In genomic region chr7:79455173-79455790, GRCh38 we compare ENCODE assay signal across 13 cellular contexts. TPM values are rescaled to one million over a fixed set of nuclear protein-coding genes. Genes with fewer than 3 reads are reported as not detected.
DNase-seq lines count a peak whose midpoint lies in the region; TF ChIP-seq lines count a peak whose summit lies in the region.
"Had no signal": no experiment of that assay in that cellular context is flagged by ENCODE, and none has a peak within 500 bp of the region (broad histone marks: within the 10 kb centered on the region; RNA-seq: fewer than 3 reads in every experiment).

No MANE protein-coding gene starts in this region.

- no peak for TF ChIP-seq CTCF in fibroblast of lung (conservative IDR thresholded peaks at IDR 0.05 in 1 of 2, IDR thresholded peaks at IDR 0.05 in 1 of 2; ENCODE audit: low read depth in 1 of 2, low read length in 2 of 2)
- no peak for TF ChIP-seq CTCF in testis (IDR thresholded peaks at IDR 0.05)
- TF ChIP-seq CTCF in RWPE1 (conservative IDR thresholded peaks at IDR 0.05; ENCODE audit: low read depth), result no peak

- H3K79me2 ChIP-seq in fibroblast of lung (ENCODE audit: control insufficient read depth, insufficient read depth, low read length), result peaks cover 77% of the 10 kb centered on the region

- peaks cover 5% of the 10 kb centered on the region for H3K4me1 ChIP-seq in fibroblast of lung (ENCODE audit: control insufficient read depth, extremely low read depth, insufficient read depth, low read length)
- peaks cover 11 to 19% of the 10 kb centered on the region in 2 donors for H3K4me1 ChIP-seq in muscle layer of duodenum (ENCODE audit: control insufficient read depth in 1 of 2, insufficient read depth in 2 of 2, low read length in 2 of 2)
- H3K4me1 ChIP-seq in testis, result peaks cover 7% of the 10 kb centered on the region

- H2AFZ ChIP-seq in fibroblast of lung (ENCODE audit: low read length), result no peak overlapping the region

- H3K4me1 Mint-ChIP-seq in activated naive CD8-positive, alpha-beta T cell treated with anti-CD3 and anti-CD28 coated beads for 36 hours, result peaks cover 22% of the 10 kb centered on the region

- H3K27me3 Mint-ChIP-seq in activated naive CD8-positive, alpha-beta T cell treated with anti-CD3 and anti-CD28 coated beads for 36 hours, result peaks cover 59% of the 10 kb centered on the region

- H3K9me3 ChIP-seq in fibroblast of lung (ENCODE audit: control insufficient read depth, insufficient read depth, low read depth, low read length), result no peaks in the 10 kb centered on the region
- no peaks in the 10 kb centered on the region for H3K9me3 ChIP-seq in muscle layer of duodenum (ENCODE audit: control insufficient read depth in 1 of 2, low read length in 2 of 2)
- H3K9me3 ChIP-seq in testis, result no peaks in the 10 kb centered on the region

- DNase-seq in fibroblast of lung (ENCODE audit: low read depth in 2 of 2) (no peak), testis (no peak), RWPE1 (ENCODE audit: low spot score) (no peak), T-helper 9 cell (no peak), posterior vena cava (ENCODE audit: low spot score) (no peak)
- DNase-seq in activated naive CD8-positive, alpha-beta T cell treated with anti-CD3 and anti-CD28 coated beads for 36 hours, result no peak
- DNase-seq: activated CD4-positive, alpha-beta T cell treated with anti-CD3 and anti-CD28 coated beads, Interleukin-2, amount 10 ng/mL, durations not matched to agents 24 days and 14 days; naive B cell; NCI-H69; stimulated activated CD4-positive, alpha-beta T cell treated with anti-CD3 and anti-CD28 coated beads, Interleukin-4, amount 100 ng/mL, for 24 hours had no signal

- intact Hi-C loops in testis (cut with DNase I; ENCODE audit: low total_unique reads), result no loop called here
- intact Hi-C loops in posterior vena cava (cut with DNase I), result no loop called here

- H3K4me3 Mint-ChIP-seq in activated naive CD8-positive, alpha-beta T cell treated with anti-CD3 and anti-CD28 coated beads for 36 hours, result no peak overlapping the region
- H3K4me3 Mint-ChIP-seq: activated CD4-positive, alpha-beta T cell treated with anti-CD3 and anti-CD28 coated beads, Interleukin-2, amount 10 ng/mL, durations not matched to agents 24 days and 14 days; dendritic cell treated with granulocyte-macrophage colony-stimulating factor and Interleukin-4, amounts not matched to agents 40 ng/mL and 50 ng/mL, for 4 days had no signal

- peak overlapping the region; percentile 86 to 93 (median 88) for H3K4me3 ChIP-seq in fibroblast of lung (replicated peaks in 1 of 4; ENCODE audit: control extremely low read depth in 1 of 4, insufficient read depth in 1 of 4, low read depth in 3 of 4, low read length in 4 of 4)
- peak overlapping the region; percentile 70 to 79 for H3K4me3 ChIP-seq in muscle layer of duodenum (ENCODE audit: low read depth in 1 of 2, low read length in 2 of 2)
- peak overlapping the region in 1 of 2 donors; percentile 75 for H3K4me3 ChIP-seq in testis

- WGBS in testis, 2 donors, result 53 to 56% methylated on average over 5 of the region's 5 CpGs

- H4K20me1 ChIP-seq in fibroblast of lung (ENCODE audit: control insufficient read depth, extremely low read depth, insufficient read depth, low read length), result no peaks in the 10 kb centered on the region

- H3K36me3 ChIP-seq in fibroblast of lung (ENCODE audit: control insufficient read depth, insufficient read depth, low read length), result no peaks in the 10 kb centered on the region
- peaks cover 0 to 10% of the 10 kb centered on the region in 2 donors for H3K36me3 ChIP-seq in muscle layer of duodenum (ENCODE audit: control insufficient read depth in 1 of 2, insufficient read depth in 2 of 2, low read length in 2 of 2)
- no peaks in the 10 kb centered on the region for H3K36me3 ChIP-seq in testis (ENCODE audit: low read depth, missing control alignments)

- no peak for TF ChIP-seq POLR2A in testis (IDR thresholded peaks at IDR 0.05)

- CTCF ChIA-PET in RWPE1 (lab: Yijun Ruan, JAX), result no interaction called here

- H3K4me2 ChIP-seq in fibroblast of lung (ENCODE audit: extremely low read depth, insufficient read depth, low read length), result peak overlapping the region; percentile 90

- no peaks in the 10 kb centered on the region for H3K27me3 ChIP-seq in fibroblast of lung (ENCODE audit: control insufficient read depth, insufficient read depth, low read length)
- no peaks in the 10 kb centered on the region for H3K27me3 ChIP-seq in muscle layer of duodenum (ENCODE audit: low read depth, low read length)
- no peaks in the 10 kb centered on the region for H3K27me3 ChIP-seq in testis

- POLR2A ChIA-PET in RWPE1 (lab: Yijun Ruan, JAX; ENCODE audit: low non-redundant PET), result no interaction called here

- H3K9me3 Mint-ChIP-seq in activated naive CD8-positive, alpha-beta T cell treated with anti-CD3 and anti-CD28 coated beads for 36 hours, result no peaks in the 10 kb centered on the region
- H3K9me3 Mint-ChIP-seq: activated CD4-positive, alpha-beta T cell treated with anti-CD3 and anti-CD28 coated beads, Interleukin-2, amount 10 ng/mL, durations not matched to agents 24 days and 14 days; dendritic cell treated with granulocyte-macrophage colony-stimulating factor and Interleukin-4, amounts not matched to agents 40 ng/mL and 50 ng/mL, for 4 days had no signal

- H3K27ac ChIP-seq in fibroblast of lung (ENCODE audit: insufficient read depth, low read length), result peak overlapping the region; percentile 98
- peak overlapping the region; percentile 87 for H3K27ac ChIP-seq in muscle layer of duodenum (ENCODE audit: low read length)
- H3K27ac ChIP-seq in testis, result peak overlapping the region; percentile 94 to 96
- no peak overlapping the region for H3K27ac ChIP-seq in RWPE1

- peak overlapping the region; percentile 93 for H3K9ac ChIP-seq in fibroblast of lung (ENCODE audit: insufficient read depth, low read length)

- H3K27ac Mint-ChIP-seq in activated naive CD8-positive, alpha-beta T cell treated with anti-CD3 and anti-CD28 coated beads for 36 hours, result no peak overlapping the region
- H3K27ac Mint-ChIP-seq: activated CD4-positive, alpha-beta T cell treated with anti-CD3 and anti-CD28 coated beads, Interleukin-2, amount 10 ng/mL, durations not matched to agents 24 days and 14 days; dendritic cell treated with granulocyte-macrophage colony-stimulating factor and Interleukin-4, amounts not matched to agents 40 ng/mL and 50 ng/mL, for 4 days; naive B cell had no signal

- H3K36me3 Mint-ChIP-seq in activated naive CD8-positive, alpha-beta T cell treated with anti-CD3 and anti-CD28 coated beads for 36 hours, result peaks cover 1% of the 10 kb centered on the region

TF ChIP-seq in PFSK-1, 5 proteins besides CTCF, POLR2A, EP300 and RAD21:
- 0 out of 2 replicates have a peak, but pooled peaks have one; percentile 36 for TF ChIP-seq TAF1 (IDR thresholded peaks at IDR 0.05; ENCODE audit: borderline replicate concordance, insufficient read depth, low read length)
- TF ChIP-seq FOXP2 (optimal IDR thresholded peaks at IDR 0.05; ENCODE audit: borderline replicate concordance, extremely low read depth, extremely low read length, insufficient read depth), result no peak
- no peak for TF ChIP-seq SIN3A (IDR thresholded peaks at IDR 0.05; ENCODE audit: borderline replicate concordance, insufficient read depth, low read length)

RNA-seq across cellular contexts. Expression of gene MAGI2, which starts 1.8 kb away (rescaled TPM):
- polyA plus RNA-seq in PFSK-1 (2012; ENCODE audit: insufficient read length, low read depth), result 7.5 TPM
- 9.2 and 17.0 TPM in 2 replicates for total RNA-seq in fibroblast of lung
- polyA plus RNA-seq in fibroblast of lung, result 1.6 and 1.8 TPM in 2 replicates
- polyA plus RNA-seq in fibroblast of lung (2012), result 3.9 and 5.0 TPM in 2 replicates
- polyA minus RNA-seq in fibroblast of lung (ENCODE audit: low replicate concordance), result 8.2 and 9.5 TPM in 2 replicates
- 10 to 100 TPM; 11.2 to 13.1 TPM for total RNA-seq in testis
- 12.4 TPM for polyA plus RNA-seq in testis (ENCODE audit: insufficient read depth, low read depth, low replicate concordance)
- under 1 TPM; 0.14 to 0.31 TPM for total RNA-seq in activated naive CD8-positive, alpha-beta T cell treated with anti-CD3 and anti-CD28 coated beads for 36 hours
- total RNA-seq in posterior vena cava, result 10 to 100 TPM; 17.9 to 21.0 TPM
